ENCODE assay signal across 18 cellular contexts in the genomic region with DNA sequence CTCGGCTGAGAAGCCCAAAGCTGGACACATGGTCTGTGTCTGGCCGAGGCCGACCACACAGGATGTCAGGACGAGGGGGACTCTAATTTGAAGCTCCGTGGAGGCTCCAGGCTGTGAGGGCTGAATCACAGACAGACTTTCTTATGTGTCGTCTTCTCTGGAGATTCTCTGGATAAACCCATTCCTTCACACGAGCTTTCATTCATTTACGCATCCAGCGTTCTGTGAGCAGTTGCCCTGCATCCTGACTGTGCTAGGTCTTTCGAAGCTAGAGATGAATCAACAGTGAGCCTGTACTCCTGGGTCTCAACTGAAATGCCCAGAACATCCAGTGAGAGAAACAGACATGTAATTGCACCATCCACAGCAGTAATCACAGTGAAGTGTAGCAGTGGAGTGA. TPM values are rescaled to one million over a fixed set of nuclear protein-coding genes. Genes with fewer than 3 reads are reported as not detected.
A peak's percentile ranks its signal among the peaks of the same experiment; 100 is the strongest.
DNase-seq lines count a peak whose midpoint lies in the region; ATAC-seq, FAIRE-seq and TF ChIP-seq lines count a peak whose summit lies in the region.
"Had no signal": no experiment of that assay in that cellular context is flagged by ENCODE, and none has a peak within 500 bp of the region (broad histone marks: within the 10 kb centered on the region; RNA-seq: fewer than 3 reads in every experiment).

No MANE protein-coding gene starts in this region.

- DNase-seq in right cardiac atrium, result peak in 2 of 3 donors; percentile 19 to 27
- DNase-seq in left cardiac atrium, result no peak
- DNase-seq in astrocyte (ENCODE audit: low read depth), result no peak
- DNase-seq in neural progenitor cell (ENCODE audit: low spot score), result no peak
- no peak for DNase-seq in dedifferentiated amniotic fluid mesenchymal stem cell (ENCODE audit: extremely low spot score)
- no peak for DNase-seq in Caco-2
- DNase-seq: ACHN; Calu3; CD4-positive, CD25-positive, alpha-beta regulatory T cell; DMS 273 treated with DMSO at 0.1 percent for 48 hours; DMS79; EL; H7 had no signal

- H3K4me2 ChIP-seq in astrocyte (ENCODE audit: low read length), result no peak overlapping the region
- no peak overlapping the region for H3K4me2 ChIP-seq in neural progenitor cell
- H3K4me2 ChIP-seq: BLaER1 treated with 17β-estradiol and CSF1 and Interleukin-3, amounts not matched to agents 10 nM and 100 nM; GM23338 had no signal

- H3K36me3 Mint-ChIP-seq in astrocyte (ENCODE audit: low read depth, unreplicated experiment) (peaks cover 21% of the 10 kb centered on the region), neural progenitor cell (peaks cover 17% of the 10 kb centered on the region), Caco-2 (ENCODE audit: insufficient read depth, unreplicated experiment) (peaks cover 3% of the 10 kb centered on the region)

- no peaks in the 10 kb centered on the region for H3K27me3 Mint-ChIP-seq in astrocyte (ENCODE audit: low read depth, unreplicated experiment)
- H3K27me3 Mint-ChIP-seq in neural progenitor cell (ENCODE audit: insufficient read depth, low read depth), result peaks cover 2% of the 10 kb centered on the region
- no peaks in the 10 kb centered on the region for H3K27me3 Mint-ChIP-seq in Caco-2 (ENCODE audit: insufficient read depth, unreplicated experiment)
- H3K27me3 Mint-ChIP-seq: CD4-positive, CD25-positive, alpha-beta regulatory T cell had no signal

- intact Hi-C loops in right cardiac atrium (cut with DNase I) (loop anchor here in 1 of 4 donors (10.0 kb wide), 1 partner anchor 414 kb away; no protein-coding TSS in a partner anchor), left cardiac atrium (cut with DNase I) (no loop called here), Caco-2 (cut with micrococcal nuclease; ENCODE audit: unreplicated experiment) (no loop called here)

- peak overlapping the region; percentile 53 for H3K27ac Mint-ChIP-seq in astrocyte (ENCODE audit: unreplicated experiment)
- peak overlapping the region; percentile 83 for H3K27ac Mint-ChIP-seq in neural progenitor cell
- no peak overlapping the region for H3K27ac Mint-ChIP-seq in Caco-2 (ENCODE audit: unreplicated experiment)
- H3K27ac Mint-ChIP-seq: GM23338 had no signal

- TF ChIP-seq CTCF in astrocyte (IDR thresholded peaks at IDR 0.05; ENCODE audit: insufficient read depth, low read depth, low read length) (no peak), neural progenitor cell (IDR thresholded peaks at IDR 0.05) (no peak), Caco-2 (IDR thresholded peaks at IDR 0.05; ENCODE audit: insufficient read depth in 1 of 2, low read depth in 1 of 2, low read length in 1 of 2, severe bottlenecking in 1 of 2, unreplicated experiment in 1 of 2) (no peak)

- no peaks in the 10 kb centered on the region for H3K9me3 Mint-ChIP-seq in astrocyte (ENCODE audit: unreplicated experiment)
- H3K9me3 Mint-ChIP-seq in neural progenitor cell, result no peaks in the 10 kb centered on the region
- no peaks in the 10 kb centered on the region for H3K9me3 Mint-ChIP-seq in Caco-2 (ENCODE audit: unreplicated experiment)
- H3K9me3 Mint-ChIP-seq: CD4-positive, CD25-positive, alpha-beta regulatory T cell; GM23338 had no signal

- BruUV-seq in Caco-2 (replicated peaks; lab: Mats Ljungman, UMichigan), result no TSS peak

- no peak overlapping the region for H3K9ac ChIP-seq in astrocyte (ENCODE audit: low read length)
- H3K9ac ChIP-seq in neural progenitor cell, result no peak overlapping the region
- H3K9ac ChIP-seq: BLaER1 treated with 17β-estradiol and CSF1 and Interleukin-3, amounts not matched to agents 10 nM and 100 nM had no signal

- no peak overlapping the region for H3K4me3 ChIP-seq in right cardiac atrium (ENCODE audit: low read length)
- H3K4me3 ChIP-seq in astrocyte (ENCODE audit: insufficient read depth, low read depth, low read length), result no peak overlapping the region
- H3K4me3 ChIP-seq in neural progenitor cell, result no peak overlapping the region
- no peak overlapping the region for H3K4me3 ChIP-seq in Caco-2 (ENCODE audit: low read depth, low read length)
- H3K4me3 ChIP-seq: BLaER1 treated with 17β-estradiol and CSF1 and Interleukin-3, amounts not matched to agents 10 nM and 100 nM; GM23338 had no signal

- FAIRE-seq in astrocyte (lab: Jason Lieb, UNC), result no peak
- FAIRE-seq: G401.6, GM12891 had no signal

- POLR2A ChIA-PET in Caco-2 (lab: Charles Lee), result no interaction called here

- H3K4me3 Mint-ChIP-seq in astrocyte (ENCODE audit: unreplicated experiment) (no peak overlapping the region), neural progenitor cell (no peak overlapping the region), Caco-2 (ENCODE audit: unreplicated experiment) (no peak overlapping the region)
- H3K4me3 Mint-ChIP-seq: CD4-positive, CD25-positive, alpha-beta regulatory T cell; GM23338 had no signal

- H2AFZ ChIP-seq in astrocyte (ENCODE audit: low read depth, low read length) (no peak overlapping the region), neural progenitor cell (replicated peaks) (no peak overlapping the region)
- H2AFZ ChIP-seq: GM23338 had no signal

- 80% methylated on average over 10 of the region's 10 CpGs for WGBS in right cardiac atrium

- H3K4me1 ChIP-seq in right cardiac atrium (ENCODE audit: control insufficient read depth, insufficient read depth, low read length), result peaks cover 4% of the 10 kb centered on the region
- H3K4me1 ChIP-seq in astrocyte (ENCODE audit: insufficient read depth, low read length), result peaks cover 34% of the 10 kb centered on the region
- H3K4me1 ChIP-seq in neural progenitor cell, result peaks cover 19% of the 10 kb centered on the region
- H3K4me1 ChIP-seq in Caco-2, result no peaks in the 10 kb centered on the region

- H3K27ac ChIP-seq in right cardiac atrium (ENCODE audit: low read length), result no peak overlapping the region
- H3K27ac ChIP-seq in astrocyte (ENCODE audit: low read depth, low read length), result no peak overlapping the region
- no peak overlapping the region for H3K27ac ChIP-seq in neural progenitor cell
- H3K27ac ChIP-seq: BLaER1 treated with 17β-estradiol and CSF1 and Interleukin-3, amounts not matched to agents 10 nM and 100 nM had no signal

- H3K4me1 Mint-ChIP-seq in astrocyte (ENCODE audit: low read depth, unreplicated experiment), result peaks cover 31% of the 10 kb centered on the region
- peaks cover 37% of the 10 kb centered on the region for H3K4me1 Mint-ChIP-seq in neural progenitor cell
- no peaks in the 10 kb centered on the region for H3K4me1 Mint-ChIP-seq in Caco-2 (ENCODE audit: low read depth, unreplicated experiment)
- H3K4me1 Mint-ChIP-seq: CD4-positive, CD25-positive, alpha-beta regulatory T cell had no signal

- peaks cover 21% of the 10 kb centered on the region for H3F3A ChIP-seq in neural progenitor cell (ENCODE audit: low read depth)

- H4K20me1 ChIP-seq in astrocyte (ENCODE audit: insufficient read depth, low read length) (peaks cover 10% of the 10 kb centered on the region), neural progenitor cell (ENCODE audit: low read depth) (peaks cover 15% of the 10 kb centered on the region)

- peaks cover 26% of the 10 kb centered on the region for H3K36me3 ChIP-seq in astrocyte (ENCODE audit: insufficient read depth, low read length)
- H3K36me3 ChIP-seq in neural progenitor cell, result no peaks in the 10 kb centered on the region
- no peaks in the 10 kb centered on the region; the same call in none of the 2 replicates for H3K36me3 ChIP-seq in Caco-2 (ENCODE audit: control insufficient read depth, insufficient read depth, low read length)

- H3K9me3 ChIP-seq in right cardiac atrium (ENCODE audit: control insufficient read depth, low read length) (no peaks in the 10 kb centered on the region), astrocyte (ENCODE audit: insufficient read depth, low read depth, low read length) (no peaks in the 10 kb centered on the region), neural progenitor cell (ENCODE audit: low read depth) (no peaks in the 10 kb centered on the region), Caco-2 (no peaks in the 10 kb centered on the region)

- CTCF ChIA-PET in Caco-2 (lab: Charles Lee), result no interaction called here

- H3K79me2 ChIP-seq in astrocyte (ENCODE audit: insufficient read depth, low read length), result no peaks in the 10 kb centered on the region
- no peaks in the 10 kb centered on the region for H3K79me2 ChIP-seq in neural progenitor cell (ENCODE audit: low read depth)

- ATAC-seq in right cardiac atrium, result no peak
- ATAC-seq in left cardiac atrium, result no peak
- ATAC-seq in GM19035 (IDR thresholded peaks at IDR 0.05; ENCODE audit: unreplicated experiment), result no peak
- ATAC-seq: GM23338 had no signal

- H3K27me3 ChIP-seq in right cardiac atrium (ENCODE audit: control insufficient read depth, insufficient read depth), result no peaks in the 10 kb centered on the region
- H3K27me3 ChIP-seq in astrocyte (ENCODE audit: insufficient read depth, low read length), result no peaks in the 10 kb centered on the region
- H3K27me3 ChIP-seq in neural progenitor cell, result no peaks in the 10 kb centered on the region
- no peaks in the 10 kb centered on the region for H3K27me3 ChIP-seq in Caco-2 (replicated peaks; ENCODE audit: control insufficient read depth, insufficient read depth, low read length)
- H3K27me3 ChIP-seq: BLaER1 treated with 17β-estradiol and CSF1 and Interleukin-3, amounts not matched to agents 10 nM and 100 nM had no signal

RNA-seq across cellular contexts. Expression of a gene that starts 49.6 kb away (rescaled TPM):
- total RNA-seq in right cardiac atrium (100 to 1,000 TPM in 3 of 4 donors, 10 to 100 TPM in 1; 99.1 to 158 (median 114) TPM), left cardiac atrium (100 to 1,000 TPM in 1 of 2 donors, 10 to 100 TPM in 1; 66.2 to 138 TPM), astrocyte (172 and 182 TPM in 2 replicates), neural progenitor cell (ENCODE audit: low replicate concordance) (12.5 and 15.2 TPM in 2 replicates), Caco-2 (2022) (49.6 and 50.2 TPM in 2 replicates)
- polyA plus RNA-seq in right cardiac atrium, result 76.2 TPM

Comparison
In these comparisons a context has a peak if more than half of its experiments do, and no peak if none do; other contexts are left out.
1. DNase-seq: peak in right cardiac atrium (2 of 3); none in left cardiac atrium (single experiment), astrocyte (single experiment), neural progenitor cell (single experiment), dedifferentiated amniotic fluid mesenchymal stem cell (single experiment) and Caco-2 (0 of 2).